ENCODE assay signal across 25 cellular contexts in the genomic region with DNA sequence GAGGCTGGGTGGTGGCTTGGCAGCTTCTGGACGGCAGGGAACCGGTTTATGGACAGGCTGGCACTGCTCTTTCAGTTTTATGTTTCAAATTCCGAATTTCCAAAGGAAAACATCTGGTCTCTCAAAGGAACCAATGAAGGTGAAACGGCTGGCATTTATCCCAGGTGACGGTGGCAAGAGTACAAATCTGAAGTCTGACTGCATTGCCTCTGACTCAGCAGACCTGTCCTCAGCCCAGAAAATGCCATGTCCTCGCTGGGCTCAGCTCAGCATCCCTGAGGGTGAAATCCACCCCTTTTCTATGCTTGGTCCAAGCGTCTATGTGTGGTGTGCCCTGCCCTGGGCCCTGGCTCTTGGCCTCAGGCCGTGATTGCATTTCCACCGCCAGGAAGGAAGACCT. TPM values are rescaled to one million over a fixed set of nuclear protein-coding genes. Genes with fewer than 3 reads are reported as not detected.
DNase-seq lines count a peak whose midpoint lies in the region; ATAC-seq and TF ChIP-seq lines count a peak whose summit lies in the region.
"Had no signal": no experiment of that assay in that cellular context is flagged by ENCODE, and none has a peak within 500 bp of the region (broad histone marks: within the 10 kb centered on the region; RNA-seq: fewer than 3 reads in every experiment).

No MANE protein-coding gene starts in this region.

- no peaks in the 10 kb centered on the region for H3K27me3 Mint-ChIP-seq in activated T-helper 17 cell treated with anti-CD3 and anti-CD28 coated beads, Interleukin-2, amount 50 U/mL, for 72 hours
- no peaks in the 10 kb centered on the region for H3K27me3 Mint-ChIP-seq in stimulated activated naive B cell treated with anti-CD40 and anti-IgM and Interleukin-4, amounts not matched to agents 10 μg/mL and 1 μg/mL and 100 μg/mL, for 72 hours
- H3K27me3 Mint-ChIP-seq: activated CD4-positive, alpha-beta memory T cell treated with anti-CD3 and anti-CD28 coated beads, Interleukin-2, amount 10 ng/mL, durations not matched to agents 7 days and 5 days; activated naive CD4-positive, alpha-beta T cell treated with anti-CD3 and anti-CD28 coated beads, Interleukin-2, amount 50 U/mL, for 24 hours; brain had no signal

- H3K27ac ChIP-seq in right atrium auricular region (no peak overlapping the region), left ventricle myocardium inferior (replicated peaks) (no peak overlapping the region)
- H3K27ac ChIP-seq: epithelial cell of prostate, gastroesophageal sphincter, parathyroid adenoma, suprapubic skin, WERI-Rb-1 had no signal

- DNase-seq in Right ventricle myocardium inferior (ENCODE audit: missing footprints) (no peak), right atrium auricular region (ENCODE audit: low spot score) (no peak), left ventricle myocardium inferior (peak; percentile 21), kidney glomerular epithelial cell (lab: John Stamatoyannopoulos, UW) (no peak)
- DNase-seq in stimulated activated CD8-positive, alpha-beta memory T cell treated with anti-CD3 and anti-CD28 coated beads, Interleukin-4, amount 100 ng/mL, for 48 hours: no peak
- no peak for DNase-seq in stimulated activated naive B cell treated with anti-CD40 and anti-IgM and Interleukin-4, amounts not matched to agents 10 μg/mL and 1 μg/mL and 100 μg/mL, for 72 hours
- DNase-seq: activated CD4-positive, alpha-beta memory T cell treated with anti-CD3 and anti-CD28 coated beads, Interleukin-2, amount 10 ng/mL, durations not matched to agents 7 days and 5 days; activated T-cell treated with anti-CD3 and anti-CD28 coated beads, Interleukin-2, amount 50 U/mL, for 1 hour; BE2C; Calu3; NCI-H187; NCI-H524 treated with DMSO at 0.1 percent for 48 hours; stimulated activated CD4-positive, alpha-beta T cell treated with anti-CD3 and anti-CD28 coated beads, Interleukin-2, amount 100 ng/mL, for 48 hours; T-helper 2 cell; WERI-Rb-1 had no signal

- ATAC-seq in Right ventricle myocardium inferior (peak; percentile 38), HG03457 (IDR thresholded peaks at IDR 0.05; ENCODE audit: unreplicated experiment) (no peak)
- peak; percentile 44 for ATAC-seq in activated T-helper 17 cell treated with anti-CD3 and anti-CD28 coated beads, Interleukin-2, amount 50 U/mL, for 72 hours (replicated peaks)
- ATAC-seq in stimulated activated naive B cell treated with anti-CD40 and anti-IgM and Interleukin-4, amounts not matched to agents 10 μg/mL and 1 μg/mL and 100 μg/mL, for 72 hours (replicated peaks): no peak
- ATAC-seq: gastroesophageal sphincter had no signal

- intact Hi-C loops in Right ventricle myocardium inferior (cut with DNase I) (loop anchor here (5.0 to 10.0 kb wide), 2 partner anchors 591 to 988 kb away; no protein-coding TSS in a partner anchor), left ventricle myocardium inferior (cut with micrococcal nuclease) (no loop called here)

- H3K4me3 ChIP-seq in right atrium auricular region (no peak overlapping the region), left ventricle myocardium inferior (no peak overlapping the region)
- H3K4me3 ChIP-seq: gastroesophageal sphincter, skin epidermis, suprapubic skin had no signal

- H3K27me3 ChIP-seq in right atrium auricular region (no peaks in the 10 kb centered on the region), left ventricle myocardium inferior (ENCODE audit: low read depth) (no peaks in the 10 kb centered on the region)
- H3K27me3 ChIP-seq: BE2C, gastroesophageal sphincter, suprapubic skin had no signal

- no peak for TF ChIP-seq CTCF in right atrium auricular region (IDR thresholded peaks at IDR 0.05)
- TF ChIP-seq CTCF in left ventricle myocardium inferior (IDR thresholded peaks at IDR 0.05; ENCODE audit: borderline replicate concordance): no peak

- H3K9me3 ChIP-seq in right atrium auricular region (no peaks in the 10 kb centered on the region), left ventricle myocardium inferior (replicated peaks) (no peaks in the 10 kb centered on the region)
- H3K9me3 ChIP-seq: BE2C, gastroesophageal sphincter, suprapubic skin had no signal

- H3K9me3 Mint-ChIP-seq in activated T-helper 17 cell treated with anti-CD3 and anti-CD28 coated beads, Interleukin-2, amount 50 U/mL, for 72 hours: no peaks in the 10 kb centered on the region
- H3K9me3 Mint-ChIP-seq in stimulated activated naive B cell treated with anti-CD40 and anti-IgM and Interleukin-4, amounts not matched to agents 10 μg/mL and 1 μg/mL and 100 μg/mL, for 72 hours: no peaks in the 10 kb centered on the region
- H3K9me3 Mint-ChIP-seq: activated CD4-positive, alpha-beta memory T cell treated with anti-CD3 and anti-CD28 coated beads, Interleukin-2, amount 10 ng/mL, durations not matched to agents 7 days and 5 days; activated naive CD4-positive, alpha-beta T cell treated with anti-CD3 and anti-CD28 coated beads, Interleukin-2, amount 50 U/mL, for 24 hours; dendritic cell treated with granulocyte-macrophage colony-stimulating factor and Interleukin-4, amounts not matched to agents 40 ng/mL and 50 ng/mL, for 4 days had no signal

- H3K36me3 Mint-ChIP-seq in activated T-helper 17 cell treated with anti-CD3 and anti-CD28 coated beads, Interleukin-2, amount 50 U/mL, for 72 hours (ENCODE audit: low read depth): no peaks in the 10 kb centered on the region
- H3K36me3 Mint-ChIP-seq in stimulated activated naive B cell treated with anti-CD40 and anti-IgM and Interleukin-4, amounts not matched to agents 10 μg/mL and 1 μg/mL and 100 μg/mL, for 72 hours: peaks cover 0 to 5% of the 10 kb centered on the region in 2 donors
- H3K36me3 Mint-ChIP-seq: brain had no signal

- H3K4me3 Mint-ChIP-seq in activated T-helper 17 cell treated with anti-CD3 and anti-CD28 coated beads, Interleukin-2, amount 50 U/mL, for 72 hours: peak overlapping the region; percentile 23
- H3K4me3 Mint-ChIP-seq in stimulated activated naive B cell treated with anti-CD40 and anti-IgM and Interleukin-4, amounts not matched to agents 10 μg/mL and 1 μg/mL and 100 μg/mL, for 72 hours: no peak overlapping the region
- H3K4me3 Mint-ChIP-seq: activated CD4-positive, alpha-beta memory T cell treated with anti-CD3 and anti-CD28 coated beads, Interleukin-2, amount 10 ng/mL, durations not matched to agents 7 days and 5 days; activated naive CD4-positive, alpha-beta T cell treated with anti-CD3 and anti-CD28 coated beads, Interleukin-2, amount 50 U/mL, for 24 hours; brain; dendritic cell treated with granulocyte-macrophage colony-stimulating factor and Interleukin-4, amounts not matched to agents 40 ng/mL and 50 ng/mL, for 4 days had no signal

- H3K4me1 Mint-ChIP-seq in activated T-helper 17 cell treated with anti-CD3 and anti-CD28 coated beads, Interleukin-2, amount 50 U/mL, for 72 hours: peaks cover 10% of the 10 kb centered on the region
- peaks cover 8 to 17% of the 10 kb centered on the region in 2 donors for H3K4me1 Mint-ChIP-seq in stimulated activated naive B cell treated with anti-CD40 and anti-IgM and Interleukin-4, amounts not matched to agents 10 μg/mL and 1 μg/mL and 100 μg/mL, for 72 hours

- H3K36me3 ChIP-seq in right atrium auricular region (no peaks in the 10 kb centered on the region), left ventricle myocardium inferior (no peaks in the 10 kb centered on the region)
- H3K36me3 ChIP-seq: BE2C, gastroesophageal sphincter, suprapubic skin, WERI-Rb-1 had no signal

- H3K4me1 ChIP-seq in right atrium auricular region (peaks cover 0 to 16% of the 10 kb centered on the region in 2 donors), left ventricle myocardium inferior (peaks cover 23% of the 10 kb centered on the region)
- H3K4me1 ChIP-seq: BE2C had no signal

- no peak overlapping the region for H3K27ac Mint-ChIP-seq in activated T-helper 17 cell treated with anti-CD3 and anti-CD28 coated beads, Interleukin-2, amount 50 U/mL, for 72 hours
- H3K27ac Mint-ChIP-seq in stimulated activated naive B cell treated with anti-CD40 and anti-IgM and Interleukin-4, amounts not matched to agents 10 μg/mL and 1 μg/mL and 100 μg/mL, for 72 hours: no peak overlapping the region
- H3K27ac Mint-ChIP-seq: activated CD4-positive, alpha-beta memory T cell treated with anti-CD3 and anti-CD28 coated beads, Interleukin-2, amount 10 ng/mL, durations not matched to agents 7 days and 5 days; activated naive CD4-positive, alpha-beta T cell treated with anti-CD3 and anti-CD28 coated beads, Interleukin-2, amount 50 U/mL, for 24 hours; dendritic cell treated with granulocyte-macrophage colony-stimulating factor and Interleukin-4, amounts not matched to agents 40 ng/mL and 50 ng/mL, for 4 days had no signal

RNA-seq across cellular contexts. Expression of a gene that starts 38.1 kb away (rescaled TPM):
- total RNA-seq in Right ventricle myocardium inferior (30.8 TPM), right atrium auricular region (10 to 100 TPM; 39.0 to 43.5 TPM), left ventricle myocardium inferior (31.2 TPM)
- total RNA-seq in activated T-helper 17 cell treated with anti-CD3 and anti-CD28 coated beads, Interleukin-2, amount 50 U/mL, for 72 hours: 10 to 100 TPM; 30.9 to 38.0 TPM

Comparison
In these comparisons a context has a peak if more than half of its experiments do, and no peak if none do; other contexts are left out.
1. ATAC-seq: peak in Right ventricle myocardium inferior (single experiment) and activated T-helper 17 cell treated with anti-CD3 and anti-CD28 coated beads, Interleukin-2, amount 50 U/mL, for 72 hours (single experiment); none in HG03457 (single experiment) and stimulated activated naive B cell treated with anti-CD40 and anti-IgM and Interleukin-4, amounts not matched to agents 10 μg/mL and 1 μg/mL and 100 μg/mL, for 72 hours (0 of 2).